Comparison of ENCODE assay signal across 31 cellular contexts in the genomic region with DNA sequence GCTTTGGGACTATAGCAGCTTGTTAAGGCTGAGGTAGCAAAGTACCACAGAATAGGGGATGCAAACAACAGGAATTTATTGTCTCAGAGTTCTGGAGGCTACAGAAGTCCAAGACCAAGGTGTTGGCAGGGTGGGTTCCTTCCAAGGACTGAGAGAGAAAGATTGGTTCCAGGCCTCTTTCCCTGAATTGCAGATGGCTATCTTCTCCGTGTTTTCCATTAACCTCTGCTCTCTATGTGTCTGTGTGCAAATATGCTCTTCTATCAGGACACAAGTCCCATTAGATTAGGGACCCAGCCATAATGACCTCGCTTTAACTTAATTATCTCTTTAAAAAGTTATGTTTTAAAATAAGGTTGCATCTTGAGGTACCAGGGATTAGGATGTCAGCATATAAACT.
"Had no signal": no experiment of that assay in that cellular context is flagged by ENCODE, and none has a peak within 500 bp of the region (broad histone marks: within the 10 kb centered on the region; RNA-seq: fewer than 3 reads in every experiment).

No MANE protein-coding gene starts in this region.

- H3K36me3 ChIP-seq: adrenal gland, brain microvascular endothelial cell, breast epithelium had no signal

- DNase-seq: activated B cell treated with CpG ODN at 0.5 μM for 24 hours; activated CD4-positive, alpha-beta memory T cell treated with anti-CD3 and anti-CD28 coated beads for 36 hours; activated CD4-positive, alpha-beta T cell treated with anti-CD3 and anti-CD28 coated beads for 4 hours; activated CD4-positive, alpha-beta T cell treated with anti-CD3 and anti-CD28 coated beads, Interleukin-2, amount 10 ng/mL, durations not matched to agents 24 days and 14 days; activated CD4-positive, alpha-beta T cell treated with anti-CD3 and anti-CD28 coated beads, Interleukin-2, amount 50 U/mL, for 1 hour; activated CD4-positive, alpha-beta T cell treated with anti-CD3 and anti-CD28 coated beads, Interleukin-2, amount 50 U/mL, for 4 hours; activated CD4-positive, CD25-positive, alpha-beta regulatory T cell treated with anti-CD3 and anti-CD28 coated beads, Interleukin-2, amount 50 U/mL, for 72 hours; activated CD8-positive, alpha-beta memory T cell treated with anti-CD3 and anti-CD28 coated beads, Interleukin-2, amount 50 U/mL, for 4 hours; activated CD8-positive, alpha-beta T cell treated with anti-CD3 and anti-CD28 coated beads for 36 hours; activated effector memory CD4-positive, alpha-beta T cell treated with anti-CD3 and anti-CD28 coated beads, Interleukin-2, amount 50 U/mL, for 16 hours; activated gamma-delta T cell treated with Interleukin-2 at 50 U/mL for 16 hours; activated naive CD4-positive, alpha-beta T cell; activated naive CD4-positive, alpha-beta T cell treated with anti-CD3 and anti-CD28 coated beads for 36 hours; activated naive CD4-positive, alpha-beta T cell treated with anti-CD3 and anti-CD28 coated beads, Interleukin-2, amount 50 U/mL, for 16 hours; activated naive CD8-positive, alpha-beta T cell treated with anti-CD3 and anti-CD28 coated beads for 36 hours; activated T-cell treated with anti-CD3 and anti-CD28 coated beads for 4 hours; activated T-cell treated with anti-CD3 and anti-CD28 coated beads, Interleukin-2, amount 50 U/mL, for 1 hour; activated T-cell treated with anti-CD3 and anti-CD28 coated beads, Interleukin-2, amount 50 U/mL, for 4 hours; activated T-cell treated with anti-CD3 and anti-CD28 coated beads, Interleukin-2, amount 50 U/mL, for 72 hours; adrenal gland; amniotic stem cell; aorta; body of pancreas; brain microvascular endothelial cell; central memory CD4-positive, alpha-beta T cell; T-helper 2 cell; T-helper 9 cell had no signal

- H3K4me1 ChIP-seq: adrenal gland, body of pancreas, breast epithelium had no signal

- H3K27ac ChIP-seq: adrenal gland, body of pancreas, brain microvascular endothelial cell, breast epithelium, VCaP had no signal

- H3K4me3 ChIP-seq: adrenal gland, body of pancreas, breast epithelium had no signal

- H3K27me3 ChIP-seq: adrenal gland, body of pancreas, brain microvascular endothelial cell, breast epithelium had no signal

- ATAC-seq: activated CD8-positive, alpha-beta T cell treated with anti-CD3 and anti-CD28 coated beads for 36 hours; activated naive CD4-positive, alpha-beta T cell treated with anti-CD3 and anti-CD28 coated beads, Interleukin-2, amount 50 U/mL, for 72 hours; activated T-cell treated with anti-CD3 and anti-CD28 coated beads, Interleukin-2, amount 50 U/mL, for 4 hours; activated T-cell treated with anti-CD3 and anti-CD28 coated beads, Interleukin-2, amount 50 U/mL, for 72 hours; activated T-helper 17 cell treated with anti-CD3 and anti-CD28 coated beads, Interleukin-2, amount 50 U/mL, for 72 hours; body of pancreas had no signal

- H3K9me3 ChIP-seq: adrenal gland, body of pancreas, breast epithelium had no signal
